28 cellular contexts compared by ENCODE assay signal in genomic region chr2:43717323-43717722, GRCh38. TPM values are rescaled to one million over a fixed set of nuclear protein-coding genes. Genes with fewer than 3 reads are reported as not detected.
"Had no signal": no experiment of that assay in that cellular context is flagged by ENCODE, and none has a peak within 500 bp of the region (broad histone marks: within the 10 kb centered on the region; RNA-seq: fewer than 3 reads in every experiment).

No MANE protein-coding gene starts in this region.

- H3K27ac ChIP-seq: body of pancreas, esophagus muscularis mucosa, foreskin keratinocyte, heart left ventricle, ovary, skin epidermis, upper lobe of left lung had no signal

- H3K27ac Mint-ChIP-seq: activated B cell treated with CpG ODN at 0.5 μM for 24 hours; activated CD8-positive, alpha-beta memory T cell treated with anti-CD3 and anti-CD28 coated beads, Interleukin-2, amount 10 ng/mL, durations not matched to agents 7 days and 5 days; activated CD8-positive, alpha-beta T cell treated with anti-CD3 and anti-CD28 coated beads, Interleukin-2, amount 10 ng/mL, durations not matched to agents 7 days and 5 days; activated naive CD8-positive, alpha-beta T cell; activated T-helper 2 cell treated with anti-CD3 and anti-CD28 coated beads, Interferon-gamma antibody, Interleukin-2, Interleukin-4, amounts not matched to agents 10 μg/mL and 5 μg/mL and 100 μg/mL, durations not matched to agents 14 hours and 24 hours and 36 hours; mesothelial cell of epicardium; nephron progenitor cell; progenitor cell of endocrine pancreas; stimulated activated memory B cell treated with anti-CD40 and anti-IgM and Interleukin-4, amounts not matched to agents 10 μg/mL and 1 μg/mL and 100 μg/mL, for 72 hours; stimulated activated naive CD8-positive, alpha-beta T cell treated with anti-CD3 and anti-CD28 coated beads, Interleukin-15, amount 100 ng/mL, for 72 hours had no signal

- H3K27me3 Mint-ChIP-seq: activated naive CD8-positive, alpha-beta T cell had no signal

- H3K4me3 ChIP-seq: body of pancreas, esophagus muscularis mucosa, heart left ventricle, ovary, skin epidermis, upper lobe of left lung had no signal

- H3K4me3 Mint-ChIP-seq: activated B cell treated with CpG ODN at 0.5 μM for 24 hours; activated CD8-positive, alpha-beta memory T cell treated with anti-CD3 and anti-CD28 coated beads, Interleukin-2, amount 10 ng/mL, durations not matched to agents 7 days and 5 days; activated CD8-positive, alpha-beta T cell treated with anti-CD3 and anti-CD28 coated beads, Interleukin-2, amount 10 ng/mL, durations not matched to agents 7 days and 5 days; activated naive CD8-positive, alpha-beta T cell; mesothelial cell of epicardium; nephron progenitor cell; stimulated activated memory B cell treated with anti-CD40 and anti-IgM and Interleukin-4, amounts not matched to agents 10 μg/mL and 1 μg/mL and 100 μg/mL, for 72 hours; stimulated activated naive CD8-positive, alpha-beta T cell treated with anti-CD3 and anti-CD28 coated beads, Interleukin-15, amount 100 ng/mL, for 72 hours had no signal

- H3K36me3 ChIP-seq: ovary had no signal

- DNase-seq: activated B cell treated with CpG ODN at 0.5 μM for 24 hours; activated CD4-positive, alpha-beta T cell treated with anti-CD3 and anti-CD28 coated beads, Interleukin-2, amount 50 U/mL, for 1 hour; activated CD8-positive, alpha-beta memory T cell treated with anti-CD3 and anti-CD28 coated beads, Interleukin-2, amount 10 ng/mL, durations not matched to agents 7 days and 5 days; activated CD8-positive, alpha-beta T cell treated with anti-CD3 and anti-CD28 coated beads, Interleukin-2, amount 10 ng/mL, durations not matched to agents 7 days and 5 days; activated T-cell treated with anti-CD3 and anti-CD28 coated beads, Interleukin-2, amount 50 U/mL, for 48 hours; anterior cingulate cortex; body of pancreas; dermis blood vessel endothelial cell; effector CD4-positive, alpha-beta T cell; foreskin keratinocyte; heart left ventricle; hypothalamus; naive B cell; nephron progenitor cell; ovary; stimulated activated CD4-positive, alpha-beta T cell treated with anti-CD3 and anti-CD28 coated beads, Interleukin-12 subunit alpha, Interleukin-12 subunit beta, amount 100 ng/mL, for 4 hours; stimulated activated CD4-positive, alpha-beta T cell treated with anti-CD3 and anti-CD28 coated beads, Interleukin-4, amount 100 ng/mL, for 24 hours; stimulated activated naive CD8-positive, alpha-beta T cell treated with anti-CD3 and anti-CD28 coated beads, Interleukin-15, amount 100 ng/mL, for 72 hours; substantia nigra; upper lobe of left lung had no signal

- H3K36me3 Mint-ChIP-seq: activated CD8-positive, alpha-beta memory T cell treated with anti-CD3 and anti-CD28 coated beads, Interleukin-2, amount 10 ng/mL, durations not matched to agents 7 days and 5 days; activated naive CD8-positive, alpha-beta T cell; naive B cell; stimulated activated memory B cell treated with anti-CD40 and anti-IgM and Interleukin-4, amounts not matched to agents 10 μg/mL and 1 μg/mL and 100 μg/mL, for 72 hours had no signal

- ATAC-seq: activated CD8-positive, alpha-beta memory T cell treated with anti-CD3 and anti-CD28 coated beads, Interleukin-2, amount 10 ng/mL, durations not matched to agents 7 days and 5 days; activated CD8-positive, alpha-beta T cell treated with anti-CD3 and anti-CD28 coated beads, Interleukin-2, amount 10 ng/mL, durations not matched to agents 7 days and 5 days; body of pancreas; foreskin keratinocyte; heart left ventricle; sciatic nerve; stimulated activated memory B cell treated with anti-CD40 and anti-IgM and Interleukin-4, amounts not matched to agents 10 μg/mL and 1 μg/mL and 100 μg/mL, for 72 hours; stimulated activated naive CD8-positive, alpha-beta T cell treated with anti-CD3 and anti-CD28 coated beads, Interleukin-15, amount 100 ng/mL, for 72 hours had no signal

- H3K4me1 Mint-ChIP-seq: activated CD8-positive, alpha-beta memory T cell treated with anti-CD3 and anti-CD28 coated beads, Interleukin-2, amount 10 ng/mL, durations not matched to agents 7 days and 5 days; mesothelial cell of epicardium; nephron progenitor cell; stimulated activated naive CD8-positive, alpha-beta T cell treated with anti-CD3 and anti-CD28 coated beads, Interleukin-15, amount 100 ng/mL, for 72 hours had no signal

- H3K27me3 ChIP-seq: body of pancreas, esophagus muscularis mucosa, foreskin keratinocyte, ovary, upper lobe of left lung had no signal

- H3K9me3 ChIP-seq: body of pancreas, esophagus muscularis mucosa, heart left ventricle, ovary, upper lobe of left lung had no signal

- H3K9me3 Mint-ChIP-seq: activated T-helper 2 cell treated with anti-CD3 and anti-CD28 coated beads, Interferon-gamma antibody, Interleukin-2, Interleukin-4, amounts not matched to agents 10 μg/mL and 5 μg/mL and 100 μg/mL, durations not matched to agents 14 hours and 24 hours and 36 hours; mesothelial cell of epicardium; nephron progenitor cell; stimulated activated memory B cell treated with anti-CD40 and anti-IgM and Interleukin-4, amounts not matched to agents 10 μg/mL and 1 μg/mL and 100 μg/mL, for 72 hours; stimulated activated naive CD8-positive, alpha-beta T cell treated with anti-CD3 and anti-CD28 coated beads, Interleukin-15, amount 100 ng/mL, for 72 hours had no signal

- H3K4me1 ChIP-seq: body of pancreas, esophagus muscularis mucosa, foreskin keratinocyte, upper lobe of left lung had no signal

RNA-seq across cellular contexts. Expression of gene C1GALT1C1L, which starts 41.1 kb away (rescaled TPM):
- total RNA-seq: activated B cell treated with CpG ODN at 0.5 μM for 24 hours; activated CD8-positive, alpha-beta T cell treated with anti-CD3 and anti-CD28 coated beads, Interleukin-2, amount 10 ng/mL, durations not matched to agents 7 days and 5 days had no signal
